ENCODE assay signal across 14 cellular contexts in genomic region chrX:110284159-110284558, GRCh38. TPM values are rescaled to one million over a fixed set of nuclear protein-coding genes. Genes with fewer than 3 reads are reported as not detected.
DNase-seq lines count a peak whose midpoint lies in the region; ATAC-seq and TF ChIP-seq lines count a peak whose summit lies in the region.
"Had no signal": no experiment of that assay in that cellular context is flagged by ENCODE, and none has a peak within 500 bp of the region (broad histone marks: within the 10 kb centered on the region; RNA-seq: fewer than 3 reads in every experiment).

No MANE protein-coding gene starts in this region.

- WGBS in right lobe of liver (ENCODE audit: insufficient coverage, low coverage, low lambda C conversion rate, missing lambda C conversion rate): 81% methylated on average over 2 of the region's 2 CpGs
- 83 to 88% methylated on average over 2 of the region's 2 CpGs for WGBS in upper lobe of left lung, 2 donors

- no peak for TF ChIP-seq CTCF in AG10803 (conservative IDR thresholded peaks at IDR 0.05; ENCODE audit: low read length)
- TF ChIP-seq CTCF in right lobe of liver (IDR thresholded peaks at IDR 0.05): no peak
- no peak for TF ChIP-seq CTCF in upper lobe of left lung (IDR thresholded peaks at IDR 0.05)

- DNase-seq in AG10803 (ENCODE audit: low read depth): peak; percentile 92
- DNase-seq in NCI-H226: peak; percentile 81
- DNase-seq in dedifferentiated amniotic fluid mesenchymal stem cell (ENCODE audit: extremely low spot score): peak; percentile 55
- peak; percentile 49 for DNase-seq in myocyte (ENCODE audit: low read depth)
- DNase-seq in right lobe of liver: no peak
- no peak for DNase-seq in upper lobe of left lung
- DNase-seq: adrenal gland, islet precursor cell, NCI-H1105 treated with DMSO at 0.1 percent for 48 hours, NCI-H524 treated with DMSO at 0.1 percent for 48 hours, SIG-M5 had no signal

- ATAC-seq in right lobe of liver: no peak
- no peak for ATAC-seq in upper lobe of left lung (ENCODE audit: low FRiP score in 2 of 2)
- ATAC-seq in GM21723 (IDR thresholded peaks at IDR 0.05; ENCODE audit: unreplicated experiment): no peak
- ATAC-seq in GM18861 (IDR thresholded peaks at IDR 0.05; ENCODE audit: unreplicated experiment): no peak
- ATAC-seq: WTC11 had no signal

- H3K27ac ChIP-seq in right lobe of liver (no peak overlapping the region), upper lobe of left lung (no peak overlapping the region)
- H3K27ac ChIP-seq: adrenal gland had no signal

- H3K4me1 ChIP-seq in right lobe of liver (no peaks in the 10 kb centered on the region), upper lobe of left lung (no peaks in the 10 kb centered on the region)
- H3K4me1 ChIP-seq: adrenal gland had no signal

- no peak for TF ChIP-seq EP300 in upper lobe of left lung (IDR thresholded peaks at IDR 0.05)

- TF ChIP-seq POLR2A in right lobe of liver (IDR thresholded peaks at IDR 0.05) (no peak), upper lobe of left lung (IDR thresholded peaks at IDR 0.05) (no peak)

- no peaks in the 10 kb centered on the region for H3K9me3 ChIP-seq in right lobe of liver
- H3K9me3 ChIP-seq in upper lobe of left lung: no peaks in the 10 kb centered on the region
- H3K9me3 ChIP-seq: adrenal gland had no signal

- H3K36me3 ChIP-seq in right lobe of liver: no peaks in the 10 kb centered on the region
- no peaks in the 10 kb centered on the region for H3K36me3 ChIP-seq in upper lobe of left lung
- H3K36me3 ChIP-seq: adrenal gland had no signal

- H3K4me3 ChIP-seq in AG10803 (ENCODE audit: low read length): no peak overlapping the region
- H3K4me3 ChIP-seq in right lobe of liver: no peak overlapping the region
- no peak overlapping the region for H3K4me3 ChIP-seq in upper lobe of left lung
- H3K4me3 ChIP-seq: adrenal gland had no signal

- no peaks in the 10 kb centered on the region for H3K27me3 ChIP-seq in right lobe of liver
- no peaks in the 10 kb centered on the region for H3K27me3 ChIP-seq in upper lobe of left lung
- H3K27me3 ChIP-seq: adrenal gland had no signal

- intact Hi-C loops in right lobe of liver (cut with DNase I): no loop called here

RNA-seq across cellular contexts. Expression of gene AMMECR1, which starts 33.7 kb away (rescaled TPM):
- total RNA-seq in myocyte (12.5 and 17.4 TPM in 2 replicates), right lobe of liver (1 to 10 TPM; 3.1 to 3.9 (median 3.4) TPM), upper lobe of left lung (10 to 100 TPM in 1 of 6 donors, 1 to 10 TPM in 5; 1.4 to 20.1 (median 8.0) TPM)
- 5.1 TPM for polyA plus RNA-seq in myocyte (2012)

Comparison
In these comparisons a context has a peak if more than half of its experiments do, and no peak if none do; other contexts are left out.
1. DNase-seq: peak in AG10803 (single experiment), NCI-H226 (single experiment), dedifferentiated amniotic fluid mesenchymal stem cell (single experiment) and myocyte (single experiment); none in right lobe of liver (0 of 3) and upper lobe of left lung (0 of 2).